In genomic region chr14:105864116-105864515, GRCh38 we compare ENCODE assay signal across 1 cellular context.
TF ChIP-seq lines count a peak whose summit lies in the region.

No MANE protein-coding gene starts in this region.

TF ChIP-seq in GM23338, 12 proteins besides CTCF, POLR2A, EP300 and RAD21:
- no peak for TF ChIP-seq NANOG (IDR thresholded peaks at IDR 0.05; ENCODE audit: borderline replicate concordance)
- no peak for TF ChIP-seq EZH2 (IDR thresholded peaks at IDR 0.05; ENCODE audit: low read depth, unreplicated experiment)
- TF ChIP-seq ZNF114 (CRISPR knock-in tag; IDR thresholded peaks at IDR 0.05), result no peak
- no peak for TF ChIP-seq STAT1 (IDR thresholded peaks at IDR 0.05; ENCODE audit: unreplicated experiment)
- no peak for TF ChIP-seq POLR2AphosphoS5 (IDR thresholded peaks at IDR 0.05; ENCODE audit: low read depth)
- TF ChIP-seq ZNF462 (CRISPR knock-in tag; IDR thresholded peaks at IDR 0.05), result no peak
- TF ChIP-seq JUNB (IDR thresholded peaks at IDR 0.05; ENCODE audit: unreplicated experiment), result no peak
- TF ChIP-seq ZNF331 (CRISPR knock-in tag; IDR thresholded peaks at IDR 0.05; ENCODE audit: low read depth), result no peak
- no peak for TF ChIP-seq EZH2phosphoT487 (IDR thresholded peaks at IDR 0.05; ENCODE audit: unreplicated experiment)
- no peak for TF ChIP-seq CREB1 (CRISPR knock-in tag; IDR thresholded peaks at IDR 0.05; ENCODE audit: low read depth)
- no peak for TF ChIP-seq REST (IDR thresholded peaks at IDR 0.05; ENCODE audit: unreplicated experiment)
- no peak for TF ChIP-seq ETS1 (IDR thresholded peaks at IDR 0.05)
